Comparison of ENCODE assay signal across 22 cellular contexts in the genomic region with DNA sequence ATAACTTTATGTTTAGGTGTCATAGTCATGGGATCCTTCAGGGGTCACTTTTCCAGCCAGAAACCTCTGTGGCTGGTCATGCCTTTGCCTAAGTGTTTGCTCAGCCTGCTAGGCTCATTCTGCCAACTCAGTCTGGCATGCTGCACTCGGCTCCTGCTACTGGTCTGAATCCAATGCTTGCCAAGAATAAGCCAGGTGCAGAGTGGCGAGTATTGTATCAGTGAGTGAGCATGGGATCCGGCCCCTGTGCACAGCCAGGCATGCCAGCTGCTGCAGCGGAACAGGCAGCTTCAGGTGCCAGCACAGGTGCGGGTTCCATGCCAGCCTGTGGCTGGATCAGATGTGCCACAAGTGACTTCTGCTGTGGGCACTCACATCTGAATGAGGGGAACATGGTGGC.
DNase-seq lines count a peak whose midpoint lies in the region; ATAC-seq and TF ChIP-seq lines count a peak whose summit lies in the region.
"Had no signal": no experiment of that assay in that cellular context is flagged by ENCODE, and none has a peak within 500 bp of the region (broad histone marks: within the 10 kb centered on the region; RNA-seq: fewer than 3 reads in every experiment).

No MANE protein-coding gene starts in this region.

- no peak for TF ChIP-seq EP300 in SK-N-SH (IDR thresholded peaks at IDR 0.05; ENCODE audit: borderline replicate concordance in 1 of 2, low read depth in 1 of 2, low read length in 1 of 2)

- DNase-seq in DMS53 (lab: John Stamatoyannopoulos, UW) (peak; percentile 96), NCI-H1092 treated with DMSO at 0.1 percent for 48 hours (lab: John Stamatoyannopoulos, UW) (peak; percentile 96), NCI-H774 (lab: John Stamatoyannopoulos, UW) (peak; percentile 89), left ventricle myocardium superior (peak; percentile 71), G401 (ENCODE audit: low spot score) (no peak), SK-N-SH (no peak), activated gamma-delta T cell (lab: John Stamatoyannopoulos, UW) (no peak)
- DNase-seq: activated CD4-positive, alpha-beta T cell treated with anti-CD3 and anti-CD28 coated beads, Interleukin-2, amount 10 ng/mL, durations not matched to agents 7 days and 5 days; activated naive CD8-positive, alpha-beta T cell treated with anti-CD3 and anti-CD28 coated beads for 36 hours; cerebellar nuclear complex; foreskin keratinocyte; hippocampal formation; NCI-H146; NCI-H524 treated with DMSO at 0.1 percent for 48 hours; OCI-M1; SJCRH30; substantia nigra had no signal

- POLR2A ChIA-PET in SK-N-SH (lab: Yijun Ruan, JAX) = no interaction called here

- intact Hi-C loops in left ventricle myocardium superior (cut with micrococcal nuclease) = no loop called here

- no peak for TF ChIP-seq RAD21 in SK-N-SH (IDR thresholded peaks at IDR 0.05; ENCODE audit: low read length)

- CTCF ChIA-PET in SK-N-SH (lab: Yijun Ruan, JAX) = no interaction called here

- no peak overlapping the region for H3K4me3 ChIP-seq in SK-N-SH (ENCODE audit: low read depth in 2 of 2, low read length in 1 of 2)
- H3K4me3 ChIP-seq: GM12878, HAP-1, neural progenitor cell, SJCRH30, vagina had no signal

- no peak overlapping the region for H3K27ac ChIP-seq in SK-N-SH (ENCODE audit: low read depth in 2 of 2, low read length in 1 of 2)
- H3K27ac ChIP-seq: foreskin keratinocyte, neural progenitor cell, SJCRH30, vagina had no signal

- ATAC-seq in left ventricle myocardium superior (peak; percentile 100), GM19324 (IDR thresholded peaks at IDR 0.05; ENCODE audit: low FRiP score, unreplicated experiment) (no peak)
- ATAC-seq: foreskin keratinocyte, GM12878 had no signal

- no peaks in the 10 kb centered on the region for H3K9me3 ChIP-seq in SK-N-SH
- H3K9me3 ChIP-seq: HAP-1, SJCRH30, vagina had no signal

- no peak for TF ChIP-seq CTCF in SK-N-SH (IDR thresholded peaks at IDR 0.05)

- no peaks in the 10 kb centered on the region for H3K36me3 ChIP-seq in SK-N-SH (replicated peaks in 1 of 2; ENCODE audit: control insufficient read depth in 1 of 2, insufficient read depth in 2 of 2, low read length in 1 of 2)
- H3K36me3 ChIP-seq: HAP-1, neural progenitor cell, SJCRH30, vagina had no signal

- no peak overlapping the region for H3K4me2 ChIP-seq in SK-N-SH
- H3K4me2 ChIP-seq: neural progenitor cell had no signal

- H4K20me1 ChIP-seq in SK-N-SH (ENCODE audit: insufficient read depth) = no peaks in the 10 kb centered on the region

- no peak overlapping the region for H2AFZ ChIP-seq in SK-N-SH (ENCODE audit: low read depth)
- H2AFZ ChIP-seq: neural progenitor cell had no signal

- no peaks in the 10 kb centered on the region for H3K79me2 ChIP-seq in SK-N-SH (ENCODE audit: insufficient read depth)

- 20% methylated on average over 1 of the region's 5 CpGs for WGBS in SK-N-SH (ENCODE audit: low lambda C conversion rate)

- in situ Hi-C loops in G401 (cut with HindIII; ENCODE audit: low sequenced_read_pairs) = no loop called here

- no peak overlapping the region for H3K9ac ChIP-seq in SK-N-SH
- H3K9ac ChIP-seq: neural progenitor cell had no signal

- H3K4me1 ChIP-seq in SK-N-SH (ENCODE audit: control insufficient read depth in 1 of 2, insufficient read depth in 2 of 2, low read depth in 1 of 2, low read length in 1 of 2) = peaks cover 0 to 6% of the 10 kb centered on the region in 2 experiments; a peak in 2 of 4 replicates
- H3K4me1 ChIP-seq: foreskin keratinocyte, HAP-1, SJCRH30, vagina had no signal

- no peaks in the 10 kb centered on the region for H3K27me3 ChIP-seq in SK-N-SH (ENCODE audit: insufficient read depth)
- H3K27me3 ChIP-seq: foreskin keratinocyte, neural progenitor cell, SJCRH30, vagina had no signal

- H3F3A ChIP-seq in SK-N-SH (replicated peaks; ENCODE audit: insufficient read depth) = no peaks in the 10 kb centered on the region

- H3K9me2 ChIP-seq in SK-N-SH = no peaks in the 10 kb centered on the region

TF ChIP-seq in SK-N-SH, 30 proteins besides CTCF, POLR2A, EP300 and RAD21:
- TF ChIP-seq YY1 (IDR thresholded peaks at IDR 0.05; ENCODE audit: low read depth) = no peak
- TF ChIP-seq, protein P1, sequence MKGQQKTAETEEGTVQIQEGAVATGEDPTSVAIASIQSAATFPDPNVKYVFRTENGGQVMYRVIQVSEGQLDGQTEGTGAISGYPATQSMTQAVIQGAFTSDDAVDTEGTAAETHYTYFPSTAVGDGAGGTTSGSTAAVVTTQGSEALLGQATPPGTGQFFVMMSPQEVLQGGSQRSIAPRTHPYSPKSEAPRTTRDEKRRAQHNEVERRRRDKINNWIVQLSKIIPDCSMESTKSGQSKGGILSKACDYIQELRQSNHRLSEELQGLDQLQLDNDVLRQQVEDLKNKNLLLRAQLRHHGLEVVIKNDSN (IDR thresholded peaks at IDR 0.05; ENCODE audit: borderline replicate concordance, low read depth) = no peak
- TF ChIP-seq, protein P2, sequence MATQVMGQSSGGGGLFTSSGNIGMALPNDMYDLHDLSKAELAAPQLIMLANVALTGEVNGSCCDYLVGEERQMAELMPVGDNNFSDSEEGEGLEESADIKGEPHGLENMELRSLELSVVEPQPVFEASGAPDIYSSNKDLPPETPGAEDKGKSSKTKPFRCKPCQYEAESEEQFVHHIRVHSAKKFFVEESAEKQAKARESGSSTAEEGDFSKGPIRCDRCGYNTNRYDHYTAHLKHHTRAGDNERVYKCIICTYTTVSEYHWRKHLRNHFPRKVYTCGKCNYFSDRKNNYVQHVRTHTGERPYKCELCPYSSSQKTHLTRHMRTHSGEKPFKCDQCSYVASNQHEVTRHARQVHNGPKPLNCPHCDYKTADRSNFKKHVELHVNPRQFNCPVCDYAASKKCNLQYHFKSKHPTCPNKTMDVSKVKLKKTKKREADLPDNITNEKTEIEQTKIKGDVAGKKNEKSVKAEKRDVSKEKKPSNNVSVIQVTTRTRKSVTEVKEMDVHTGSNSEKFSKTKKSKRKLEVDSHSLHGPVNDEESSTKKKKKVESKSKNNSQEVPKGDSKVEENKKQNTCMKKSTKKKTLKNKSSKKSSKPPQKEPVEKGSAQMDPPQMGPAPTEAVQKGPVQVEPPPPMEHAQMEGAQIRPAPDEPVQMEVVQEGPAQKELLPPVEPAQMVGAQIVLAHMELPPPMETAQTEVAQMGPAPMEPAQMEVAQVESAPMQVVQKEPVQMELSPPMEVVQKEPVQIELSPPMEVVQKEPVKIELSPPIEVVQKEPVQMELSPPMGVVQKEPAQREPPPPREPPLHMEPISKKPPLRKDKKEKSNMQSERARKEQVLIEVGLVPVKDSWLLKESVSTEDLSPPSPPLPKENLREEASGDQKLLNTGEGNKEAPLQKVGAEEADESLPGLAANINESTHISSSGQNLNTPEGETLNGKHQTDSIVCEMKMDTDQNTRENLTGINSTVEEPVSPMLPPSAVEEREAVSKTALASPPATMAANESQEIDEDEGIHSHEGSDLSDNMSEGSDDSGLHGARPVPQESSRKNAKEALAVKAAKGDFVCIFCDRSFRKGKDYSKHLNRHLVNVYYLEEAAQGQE (IDR thresholded peaks at IDR 0.05; ENCODE audit: low read depth, low read length) = no peak
- TF ChIP-seq, protein P3, sequence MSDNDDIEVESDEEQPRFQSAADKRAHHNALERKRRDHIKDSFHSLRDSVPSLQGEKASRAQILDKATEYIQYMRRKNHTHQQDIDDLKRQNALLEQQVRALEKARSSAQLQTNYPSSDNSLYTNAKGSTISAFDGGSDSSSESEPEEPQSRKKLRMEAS (IDR thresholded peaks at IDR 0.05; ENCODE audit: low read depth) = no peak
- TF ChIP-seq FOXJ3 (CRISPR knock-in tag; IDR thresholded peaks at IDR 0.05) = no peak
- no peak for TF ChIP-seq GABPA (IDR thresholded peaks at IDR 0.05; ENCODE audit: low read depth)
- TF ChIP-seq FOSL2 (IDR thresholded peaks at IDR 0.05; ENCODE audit: borderline replicate concordance, low read depth) = no peak
- TF ChIP-seq MXI1 (IDR thresholded peaks at IDR 0.05; ENCODE audit: low read depth, low read length) = no peak

Comparison
In these comparisons a context has a peak if more than half of its experiments do, and no peak if none do; other contexts are left out.
1. DNase-seq: peak in DMS53 (single experiment), NCI-H1092 treated with DMSO at 0.1 percent for 48 hours (single experiment), NCI-H774 (single experiment) and left ventricle myocardium superior (single experiment); none in G401 (single experiment), SK-N-SH (single experiment) and activated gamma-delta T cell (single experiment).